ENCODE assay signal across 24 cellular contexts in genomic region chr9:37542488-37542887, GRCh38.
"Had no signal": no experiment of that assay in that cellular context is flagged by ENCODE, and none has a peak within 500 bp of the region (broad histone marks: within the 10 kb centered on the region; RNA-seq: fewer than 3 reads in every experiment).

No MANE protein-coding gene starts in this region.

- H3K27ac ChIP-seq: brain microvascular endothelial cell, coronary artery, dorsolateral prefrontal cortex had no signal

- DNase-seq: activated B cell treated with CpG ODN at 0.5 μM for 24 hours; activated CD4-positive, alpha-beta T cell treated with anti-CD3 and anti-CD28 coated beads, Interleukin-2, amount 50 U/mL, for 1 hour; activated CD4-positive, alpha-beta T cell treated with anti-CD3 and anti-CD28 coated beads, Interleukin-2, amount 50 U/mL, for 48 hours; activated CD8-positive, alpha-beta memory T cell treated with anti-CD3 and anti-CD28 coated beads for 24 hours; activated CD8-positive, alpha-beta T cell treated with anti-CD3 and anti-CD28 coated beads for 36 hours; activated effector memory CD4-positive, alpha-beta T cell treated with Interleukin-2 at 50 U/mL for 16 hours; activated gamma-delta T cell treated with Interleukin-2 at 50 U/mL for 16 hours; activated naive CD4-positive, alpha-beta T cell treated with anti-CD3 and anti-CD28 coated beads, Interleukin-2, amount 50 U/mL, for 16 hours; activated naive CD4-positive, alpha-beta T cell treated with Interleukin-2 at 50 U/mL for 16 hours; activated T-cell treated with anti-CD3 and anti-CD28 coated beads, Interleukin-2, amount 50 U/mL, for 4 hours; amniotic stem cell; anterior cingulate cortex; brain microvascular endothelial cell; dorsolateral prefrontal cortex; effector memory CD4-positive, alpha-beta T cell; endodermal cell; foreskin fibroblast; T-helper 2 cell had no signal

- H3K9me3 Mint-ChIP-seq: activated B cell treated with CpG ODN at 0.5 μM for 24 hours; activated CD8-positive, alpha-beta T cell treated with anti-CD3 and anti-CD28 coated beads for 36 hours; activated T-cell treated with anti-CD3 and anti-CD28 coated beads, Interleukin-2, amount 50 U/mL, for 4 hours; activated T-helper 17 cell treated with anti-CD3 and anti-CD28 coated beads, Interleukin-2, amount 50 U/mL, for 72 hours; central memory CD8-positive, alpha-beta T cell; dendritic cell treated with granulocyte-macrophage colony-stimulating factor and Interleukin-4, amounts not matched to agents 40 ng/mL and 50 ng/mL, for 4 days; endodermal cell had no signal

- H3K27me3 Mint-ChIP-seq: activated B cell treated with CpG ODN at 0.5 μM for 24 hours; activated CD8-positive, alpha-beta T cell treated with anti-CD3 and anti-CD28 coated beads for 36 hours; activated naive CD8-positive, alpha-beta T cell; activated T-helper 17 cell treated with anti-CD3 and anti-CD28 coated beads, Interleukin-2, amount 50 U/mL, for 72 hours; central memory CD8-positive, alpha-beta T cell; dendritic cell treated with granulocyte-macrophage colony-stimulating factor and Interleukin-4, amounts not matched to agents 40 ng/mL and 50 ng/mL, for 4 days had no signal

- H3K27ac Mint-ChIP-seq: activated B cell treated with CpG ODN at 0.5 μM for 24 hours; activated CD8-positive, alpha-beta T cell treated with anti-CD3 and anti-CD28 coated beads for 36 hours; activated naive CD8-positive, alpha-beta T cell; activated T-helper 17 cell treated with anti-CD3 and anti-CD28 coated beads, Interleukin-2, amount 50 U/mL, for 72 hours; dendritic cell treated with granulocyte-macrophage colony-stimulating factor and Interleukin-4, amounts not matched to agents 40 ng/mL and 50 ng/mL, for 4 days; endodermal cell had no signal

- ATAC-seq: activated CD4-positive, CD25-positive, alpha-beta regulatory T cell treated with anti-CD3 and anti-CD28 coated beads, Interleukin-2, amount 50 U/mL, for 24 hours; activated CD8-positive, alpha-beta T cell treated with anti-CD3 and anti-CD28 coated beads for 36 hours; activated T-cell treated with anti-CD3 and anti-CD28 coated beads, Interleukin-2, amount 50 U/mL, for 4 hours had no signal

- H3K4me1 Mint-ChIP-seq: activated T-helper 17 cell treated with anti-CD3 and anti-CD28 coated beads, Interleukin-2, amount 50 U/mL, for 72 hours; central memory CD8-positive, alpha-beta T cell; endodermal cell had no signal

- H3K4me3 Mint-ChIP-seq: activated B cell treated with CpG ODN at 0.5 μM for 24 hours; activated CD8-positive, alpha-beta T cell treated with anti-CD3 and anti-CD28 coated beads for 36 hours; activated naive CD8-positive, alpha-beta T cell; activated T-cell treated with anti-CD3 and anti-CD28 coated beads, Interleukin-2, amount 50 U/mL, for 4 hours; activated T-helper 17 cell treated with anti-CD3 and anti-CD28 coated beads, Interleukin-2, amount 50 U/mL, for 72 hours; central memory CD8-positive, alpha-beta T cell; dendritic cell treated with granulocyte-macrophage colony-stimulating factor and Interleukin-4, amounts not matched to agents 40 ng/mL and 50 ng/mL, for 4 days; endodermal cell had no signal
